15 cellular contexts compared by ENCODE assay signal in genomic region chr1:180916012-180916770, GRCh38. TPM values are rescaled to one million over a fixed set of nuclear protein-coding genes. Genes with fewer than 3 reads are reported as not detected.
DNase-seq lines count a peak whose midpoint lies in the region; ATAC-seq and TF ChIP-seq lines count a peak whose summit lies in the region.
"Had no signal": no experiment of that assay in that cellular context is flagged by ENCODE, and none has a peak within 500 bp of the region (broad histone marks: within the 10 kb centered on the region; RNA-seq: fewer than 3 reads in every experiment).

No MANE protein-coding gene starts in this region.

- no peak overlapping the region for H3K4me2 ChIP-seq in neuronal stem cell (ENCODE audit: insufficient read depth, low read length, poor library complexity, severe bottlenecking)
- H3K4me2 ChIP-seq: BLaER1 treated with 17β-estradiol and CSF1 and Interleukin-3, amounts not matched to agents 10 nM and 100 nM had no signal

- no peak overlapping the region for H3K4ac ChIP-seq in neuronal stem cell (ENCODE audit: low read length)

- no peak overlapping the region for H4K8ac ChIP-seq in neuronal stem cell (ENCODE audit: low read depth, low read length)

- no peak overlapping the region for H2BK12ac ChIP-seq in neuronal stem cell (ENCODE audit: low read length)

- no peak overlapping the region for H3K23ac ChIP-seq in neuronal stem cell (ENCODE audit: low read depth, low read length, poor library complexity)

- TF ChIP-seq CTCF in GM10266 (IDR thresholded peaks at IDR 0.05; ENCODE audit: control insufficient read depth, insufficient read depth, low read depth, missing control alignments): no peak
- TF ChIP-seq CTCF in glutamatergic neuron (IDR thresholded peaks at IDR 0.05; ENCODE audit: partially characterized antibody, unreplicated experiment): no peak
- TF ChIP-seq CTCF in lower lobe of right lung (IDR thresholded peaks at IDR 0.05): no peak

- no peaks in the 10 kb centered on the region for H3K79me1 ChIP-seq in neuronal stem cell (ENCODE audit: low read depth, low read length)

- H2AFZ ChIP-seq in neuronal stem cell (ENCODE audit: low read length): no peak overlapping the region

- H3K36me3 Mint-ChIP-seq in glutamatergic neuron (ENCODE audit: unreplicated experiment): no peaks in the 10 kb centered on the region
- H3K36me3 Mint-ChIP-seq: CD8-positive, alpha-beta T cell had no signal

- H3K4me1 ChIP-seq in SJCRH30 (peaks cover 41% of the 10 kb centered on the region), neuronal stem cell (ENCODE audit: control insufficient read depth in 2 of 2, insufficient read depth in 1 of 2, low read depth in 1 of 2, low read length in 2 of 2) (peaks cover 10 to 17% of the 10 kb centered on the region in 2 donors), lower lobe of right lung (peaks cover 12% of the 10 kb centered on the region)
- peaks cover 6% of the 10 kb centered on the region for H3K4me1 ChIP-seq in effector memory CD4-positive, alpha-beta T cell (ENCODE audit: control insufficient read depth, insufficient read depth, low read length, poor library complexity, severe bottlenecking)

- no peaks in the 10 kb centered on the region for H3K27me3 ChIP-seq in SJCRH30
- peaks cover 0 to 28% (median 8%) of the 10 kb centered on the region in 3 experiments for H3K27me3 ChIP-seq in neuronal stem cell (ENCODE audit: control insufficient read depth in 3 of 3, insufficient read depth in 3 of 3, low read depth in 1 of 3, low read length in 3 of 3)
- H3K27me3 ChIP-seq in effector memory CD4-positive, alpha-beta T cell (replicated peaks; ENCODE audit: control insufficient read depth, insufficient read depth, low read length, poor library complexity, severe bottlenecking): peaks cover 3% of the 10 kb centered on the region
- peaks cover 4% of the 10 kb centered on the region for H3K27me3 ChIP-seq in lower lobe of right lung (ENCODE audit: low read depth)

- H3K9me3 ChIP-seq in SJCRH30 (replicated peaks) (no peaks in the 10 kb centered on the region), neuronal stem cell (replicated peaks in 1 of 2; ENCODE audit: control insufficient read depth in 2 of 2, insufficient read depth in 1 of 2, low read depth in 1 of 2, low read length in 2 of 2) (peaks cover 0 to 9% of the 10 kb centered on the region in 2 donors), lower lobe of right lung (no peaks in the 10 kb centered on the region)
- no peaks in the 10 kb centered on the region for H3K9me3 ChIP-seq in effector memory CD4-positive, alpha-beta T cell (ENCODE audit: control insufficient read depth, low read length)
- H3K9me3 ChIP-seq: BLaER1 treated with 17β-estradiol and CSF1 and Interleukin-3, amounts not matched to agents 10 nM and 100 nM had no signal

- H3K27ac ChIP-seq in SJCRH30 (peak overlapping the region; percentile 89; the same call in 1 of the 2 replicates), neuronal stem cell (replicated peaks; ENCODE audit: low read length) (no peak overlapping the region), lower lobe of right lung (no peak overlapping the region)
- no peak overlapping the region for H3K27ac ChIP-seq in effector memory CD4-positive, alpha-beta T cell (ENCODE audit: insufficient read depth, low read length, poor library complexity, severe bottlenecking)
- H3K27ac ChIP-seq: BLaER1 treated with 17β-estradiol and CSF1 and Interleukin-3, amounts not matched to agents 10 nM and 100 nM had no signal

- DNase-seq in GM10266 (ENCODE audit: extremely low spot score) (peak; percentile 16), SJCRH30 (no peak), glutamatergic neuron (peak; percentile 1), neuronal stem cell (ENCODE audit: low spot score) (no peak), lower lobe of right lung (no peak), NCI-H187 treated with DMSO at 0.1 percent for 48 hours (lab: John Stamatoyannopoulos, UW) (no peak)
- no peak for DNase-seq in activated CD4-positive, alpha-beta T cell treated with anti-CD3 and anti-CD28 coated beads for 4 hours
- DNase-seq in effector memory CD4-positive, alpha-beta T cell: no peak
- DNase-seq: Calu3; CD8-positive, alpha-beta T cell; DND-41; EL had no signal

- peaks cover 29% of the 10 kb centered on the region for H3K4me1 Mint-ChIP-seq in glutamatergic neuron (ENCODE audit: low read depth, unreplicated experiment)

- no peak overlapping the region for H3K4me3 Mint-ChIP-seq in glutamatergic neuron (ENCODE audit: unreplicated experiment)
- H3K4me3 Mint-ChIP-seq: B cell; CD8-positive, alpha-beta T cell had no signal

- H2AK5ac ChIP-seq in neuronal stem cell (ENCODE audit: low read depth, low read length): no peak overlapping the region

- no peak overlapping the region for H4K91ac ChIP-seq in neuronal stem cell (ENCODE audit: low read depth, low read length, poor library complexity)

- no peak overlapping the region for H3K18ac ChIP-seq in neuronal stem cell (ENCODE audit: low read length)

- H3K36me3 ChIP-seq in SJCRH30 (no peaks in the 10 kb centered on the region; the same call in 1 of the 2 replicates), neuronal stem cell (replicated peaks in 1 of 2; ENCODE audit: control insufficient read depth in 2 of 2, insufficient read depth in 2 of 2, low read length in 2 of 2) (no peaks in the 10 kb centered on the region), lower lobe of right lung (peaks cover 7% of the 10 kb centered on the region)
- H3K36me3 ChIP-seq in effector memory CD4-positive, alpha-beta T cell (ENCODE audit: control insufficient read depth, insufficient read depth, low read length): no peaks in the 10 kb centered on the region
- H3K36me3 ChIP-seq: BLaER1 treated with 17β-estradiol and CSF1 and Interleukin-3, amounts not matched to agents 10 nM and 100 nM had no signal

- no peak overlapping the region for H3K27ac Mint-ChIP-seq in glutamatergic neuron (ENCODE audit: unreplicated experiment)
- H3K27ac Mint-ChIP-seq: B cell; CD8-positive, alpha-beta T cell had no signal

- H3K4me3 ChIP-seq in SJCRH30 (no peak overlapping the region), neuronal stem cell (ENCODE audit: low read length in 2 of 2) (no peak overlapping the region), lower lobe of right lung (no peak overlapping the region)
- no peak overlapping the region for H3K4me3 ChIP-seq in effector memory CD4-positive, alpha-beta T cell (ENCODE audit: insufficient read depth, low read depth, low read length, poor library complexity, severe bottlenecking)
- H3K4me3 ChIP-seq: BLaER1 treated with 17β-estradiol and CSF1 and Interleukin-3, amounts not matched to agents 10 nM and 100 nM had no signal

- no peak overlapping the region for H3K9ac ChIP-seq in neuronal stem cell (ENCODE audit: low read depth, low read length, poor library complexity)
- H3K9ac ChIP-seq: BLaER1 treated with 17β-estradiol and CSF1 and Interleukin-3, amounts not matched to agents 10 nM and 100 nM had no signal

- intact Hi-C loops in lower lobe of right lung (cut with DNase I): no loop called here

- peak overlapping the region; percentile 35 for H2BK15ac ChIP-seq in neuronal stem cell (ENCODE audit: low read length)

- no peak overlapping the region for H2BK120ac ChIP-seq in neuronal stem cell (ENCODE audit: low read depth, low read length)

- peaks cover 8% of the 10 kb centered on the region for H3K9me3 Mint-ChIP-seq in glutamatergic neuron (ENCODE audit: unreplicated experiment)
- H3K9me3 Mint-ChIP-seq: CD8-positive, alpha-beta T cell had no signal

- peak overlapping the region; percentile 16 for H2BK5ac ChIP-seq in neuronal stem cell (ENCODE audit: low read length)

- no peak for ATAC-seq in lower lobe of right lung
- ATAC-seq: CD8-positive, alpha-beta T cell had no signal

- no CpG with 5 or more reads among the region's 17 CpGs for WGBS in neuronal stem cell (ENCODE audit: extremely low coverage in 2 of 2, insufficient read length in 2 of 2, insufficient replicate concordance in 1 of 2), 2 donors

- peaks cover 6% of the 10 kb centered on the region for H3K27me3 Mint-ChIP-seq in glutamatergic neuron (ENCODE audit: unreplicated experiment)

- no peak overlapping the region for H3K14ac ChIP-seq in neuronal stem cell (ENCODE audit: low read length)

RNA-seq across cellular contexts. Expression of gene KIAA1614, which starts 3.5 kb away (rescaled TPM):
- total RNA-seq in SJCRH30 (2014; rRNA removed; shearing (Covaris generic)): 59.9 and 63.1 TPM in 2 replicates
- 4.1 TPM for total RNA-seq in glutamatergic neuron (ENCODE audit: unreplicated experiment)
- 3.4 TPM for polyA plus RNA-seq in neuronal stem cell (2013, experiment 1 of 2)
- polyA plus RNA-seq in neuronal stem cell (2013, experiment 2 of 2): 3.7 TPM
- total RNA-seq in lower lobe of right lung: 4.1 TPM
- total RNA-seq: H4 had no signal

Comparison
In these comparisons a context has a peak if more than half of its experiments do, and no peak if none do; other contexts are left out.
1. DNase-seq: peak in GM10266 (single experiment) and glutamatergic neuron (single experiment); none in SJCRH30 (0 of 2), neuronal stem cell (single experiment), activated CD4-positive, alpha-beta T cell treated with anti-CD3 and anti-CD28 coated beads for 4 hours (0 of 2), effector memory CD4-positive, alpha-beta T cell (0 of 3), lower lobe of right lung (single experiment) and NCI-H187 treated with DMSO at 0.1 percent for 48 hours (single experiment).
2. RNA of gene KIAA1614, which starts 3.5 kb away (total RNA-seq): 59.9 to 63.1 TPM in SJCRH30; 4.1 TPM in lower lobe of right lung (single experiment) and 4.1 TPM in glutamatergic neuron (single experiment); every median in the first group is over 10 times any median in the second.